Comparison of ENCODE assay signal across 28 cellular contexts in the genomic region with DNA sequence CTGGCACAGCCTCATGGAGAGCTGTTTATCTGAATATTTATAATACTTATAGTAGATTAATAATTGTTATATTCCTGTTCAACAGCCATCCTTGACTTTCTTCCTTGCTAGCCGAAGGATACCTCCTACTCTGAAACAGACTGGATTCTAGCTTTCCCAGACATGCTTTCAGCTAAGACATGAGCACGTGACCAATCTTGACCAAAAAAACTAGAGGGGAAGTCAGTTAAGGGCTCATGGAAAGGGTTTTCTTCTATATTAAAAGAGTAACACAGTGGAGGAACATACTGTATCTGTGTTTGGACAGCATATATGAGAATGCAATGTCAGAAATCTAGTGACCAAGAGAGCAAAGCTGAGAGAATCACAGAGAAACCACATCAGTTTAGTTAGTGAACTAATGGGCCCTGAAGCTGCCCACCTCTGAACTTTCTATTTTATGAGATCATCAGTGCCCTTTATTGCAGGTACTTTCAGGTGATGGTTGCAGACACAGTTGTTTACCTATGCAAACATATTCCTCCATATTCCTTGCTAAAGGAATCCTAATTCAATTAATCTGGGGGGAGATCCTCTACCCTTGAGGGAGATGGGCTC.
"Had no signal": no experiment of that assay in that cellular context is flagged by ENCODE, and none has a peak within 500 bp of the region (broad histone marks: within the 10 kb centered on the region; RNA-seq: fewer than 3 reads in every experiment).

No MANE protein-coding gene starts in this region.

- H3K27me3 ChIP-seq: ascending aorta, body of pancreas had no signal

- DNase-seq: activated CD4-positive, alpha-beta memory T cell treated with anti-CD3 and anti-CD28 coated beads for 36 hours; activated CD4-positive, alpha-beta T cell treated with anti-CD3 and anti-CD28 coated beads, Interleukin-2, amount 10 ng/mL, durations not matched to agents 7 days and 5 days; activated CD4-positive, CD25-positive, alpha-beta regulatory T cell; activated CD8-positive, alpha-beta memory T cell treated with anti-CD3 and anti-CD28 coated beads for 24 hours; activated effector memory CD4-positive, alpha-beta T cell treated with anti-CD3 and anti-CD28 coated beads, Interleukin-2, amount 50 U/mL, for 16 hours; activated naive CD4-positive, alpha-beta T cell treated with Interleukin-2 at 50 U/mL for 16 hours; activated naive CD8-positive, alpha-beta T cell treated with anti-CD3 and anti-CD28 coated beads, Interleukin-2, amount 50 U/mL, for 24 hours; activated T-cell treated with anti-CD3 and anti-CD28 coated beads, Interleukin-2, amount 50 U/mL, for 4 hours; amniotic stem cell; body of pancreas; central memory CD4-positive, alpha-beta T cell; Kasumi-1; NCI-H1092; NCI-H1694; NCI-H2029; NCI-H2107; NCI-H2171 treated with DMSO at 0.1 percent for 48 hours; NCI-H226; PC-3; SHP77 treated with DMSO at 0.1 percent for 48 hours; T-cell; T-helper 2 cell; T1000 had no signal

- H3K4me1 ChIP-seq: ascending aorta, body of pancreas had no signal

- H3K27ac ChIP-seq: ascending aorta, body of pancreas, VCaP had no signal

- H3K9me3 ChIP-seq: ascending aorta, body of pancreas had no signal

- ATAC-seq: activated naive CD4-positive, alpha-beta T cell treated with anti-CD3 and anti-CD28 coated beads, Interleukin-2, amount 50 U/mL, for 72 hours; activated naive CD8-positive, alpha-beta T cell treated with anti-CD3 and anti-CD28 coated beads, Interleukin-2, amount 50 U/mL, for 24 hours; activated T-cell treated with anti-CD3 and anti-CD28 coated beads, Interleukin-2, amount 50 U/mL, for 4 hours; body of pancreas; PC-3; T-cell had no signal

- H3K36me3 ChIP-seq: ascending aorta had no signal

- FAIRE-seq: bronchial epithelial cell, TTC549 had no signal

- H3K4me3 ChIP-seq: ascending aorta, body of pancreas had no signal
